Comparison of ENCODE assay signal across 1 cellular context in the genomic region with DNA sequence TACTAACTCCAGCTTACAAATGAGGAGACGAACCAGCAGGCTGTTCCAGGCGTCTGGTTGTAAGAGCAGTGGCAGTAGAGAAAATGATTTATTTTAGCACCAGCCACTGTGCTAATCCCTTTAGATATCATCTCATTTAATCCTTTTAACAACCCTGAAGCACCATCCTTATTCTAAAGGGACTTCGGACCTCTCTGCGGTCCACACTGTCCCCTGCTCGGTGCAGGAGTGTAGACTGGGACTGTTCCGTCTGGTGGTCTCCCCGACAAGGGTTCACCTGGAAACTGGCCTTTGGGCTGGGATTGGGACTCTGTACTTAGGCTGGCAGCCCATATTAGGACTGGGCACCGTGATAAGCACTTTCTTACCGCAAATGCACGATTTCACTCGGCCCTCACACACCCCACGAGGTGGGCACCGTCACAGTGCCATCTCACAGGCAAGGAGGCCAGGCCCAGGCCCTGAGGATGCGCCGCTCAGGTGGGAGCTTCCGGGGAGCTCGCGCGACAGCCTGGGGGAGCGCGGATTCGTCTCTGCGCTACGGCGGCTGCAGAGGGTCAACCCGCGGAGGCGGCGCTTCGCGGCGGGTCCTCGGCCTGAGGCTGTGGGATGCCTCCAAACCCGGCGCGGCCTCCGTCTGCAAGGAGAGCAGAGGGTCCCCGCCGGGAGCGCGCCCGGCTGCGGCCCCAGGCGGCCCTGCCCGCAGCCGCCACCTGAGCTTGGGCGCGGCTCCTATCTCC.
TF ChIP-seq lines count a peak whose summit lies in the region.

No MANE protein-coding gene starts in this region.

TF ChIP-seq in K562, 482 proteins besides CTCF, POLR2A, EP300 and RAD21 (continued from another document and continues in another):
- TF ChIP-seq, protein P1, sequence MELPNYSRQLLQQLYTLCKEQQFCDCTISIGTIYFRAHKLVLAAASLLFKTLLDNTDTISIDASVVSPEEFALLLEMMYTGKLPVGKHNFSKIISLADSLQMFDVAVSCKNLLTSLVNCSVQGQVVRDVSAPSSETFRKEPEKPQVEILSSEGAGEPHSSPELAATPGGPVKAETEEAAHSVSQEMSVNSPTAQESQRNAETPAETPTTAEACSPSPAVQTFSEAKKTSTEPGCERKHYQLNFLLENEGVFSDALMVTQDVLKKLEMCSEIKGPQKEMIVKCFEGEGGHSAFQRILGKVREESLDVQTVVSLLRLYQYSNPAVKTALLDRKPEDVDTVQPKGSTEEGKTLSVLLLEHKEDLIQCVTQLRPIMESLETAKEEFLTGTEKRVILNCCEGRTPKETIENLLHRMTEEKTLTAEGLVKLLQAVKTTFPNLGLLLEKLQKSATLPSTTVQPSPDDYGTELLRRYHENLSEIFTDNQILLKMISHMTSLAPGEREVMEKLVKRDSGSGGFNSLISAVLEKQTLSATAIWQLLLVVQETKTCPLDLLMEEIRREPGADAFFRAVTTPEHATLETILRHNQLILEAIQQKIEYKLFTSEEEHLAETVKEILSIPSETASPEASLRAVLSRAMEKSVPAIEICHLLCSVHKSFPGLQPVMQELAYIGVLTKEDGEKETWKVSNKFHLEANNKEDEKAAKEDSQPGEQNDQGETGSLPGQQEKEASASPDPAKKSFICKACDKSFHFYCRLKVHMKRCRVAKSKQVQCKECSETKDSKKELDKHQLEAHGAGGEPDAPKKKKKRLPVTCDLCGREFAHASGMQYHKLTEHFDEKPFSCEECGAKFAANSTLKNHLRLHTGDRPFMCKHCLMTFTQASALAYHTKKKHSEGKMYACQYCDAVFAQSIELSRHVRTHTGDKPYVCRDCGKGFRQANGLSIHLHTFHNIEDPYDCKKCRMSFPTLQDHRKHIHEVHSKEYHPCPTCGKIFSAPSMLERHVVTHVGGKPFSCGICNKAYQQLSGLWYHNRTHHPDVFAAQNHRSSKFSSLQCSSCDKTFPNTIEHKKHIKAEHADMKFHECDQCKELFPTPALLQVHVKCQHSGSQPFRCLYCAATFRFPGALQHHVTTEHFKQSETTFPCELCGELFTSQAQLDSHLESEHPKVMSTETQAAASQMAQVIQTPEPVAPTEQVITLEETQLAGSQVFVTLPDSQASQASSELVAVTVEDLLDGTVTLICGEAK (IDR thresholded peaks at IDR 0.05) = peak; percentile 57; the same call in 1 of the 2 replicates
- TF ChIP-seq, protein P1 (CRISPR knock-in tag; IDR thresholded peaks at IDR 0.05) = no peak
- TF ChIP-seq RBM25 (IDR thresholded peaks at IDR 0.05; ENCODE audit: low read depth, low read length, severe bottlenecking) (peak; percentile 66), NR2C2 (CRISPR knock-in tag; IDR thresholded peaks at IDR 0.05) (no peak), NR2C2 (tag; IDR thresholded peaks at IDR 0.05) (0 out of 2 replicates have a peak, but pooled peaks have one; percentile 44), LCOR (CRISPR knock-in tag; IDR thresholded peaks at IDR 0.05) (peak; percentile 67; the same call in 1 of the 2 replicates), SETDB1 (IDR thresholded peaks at IDR 0.05; ENCODE audit: low read length) (no peak), TSC22D4 (tag; IDR thresholded peaks at IDR 0.05) (no peak), ELF1 (tag; IDR thresholded peaks at IDR 0.05) (peak; percentile 83), ZFX (CRISPR knock-in tag; IDR thresholded peaks at IDR 0.05) (peak; percentile 87), HMGN3 (IDR thresholded peaks at IDR 0.05; ENCODE audit: borderline replicate concordance, extremely low read depth, insufficient read length, low read depth, low read length) (peak; percentile 73), FOSL1 (tag; conservative IDR thresholded peaks at IDR 0.05) (0 out of 2 replicates have a peak, but pooled peaks have one; percentile 14), ZBTB43 (CRISPR knock-in tag; IDR thresholded peaks at IDR 0.05) (no peak), RFX5 (IDR thresholded peaks at IDR 0.05; ENCODE audit: low read depth, low read length) (no peak), ZNF584 (CRISPR knock-in tag; IDR thresholded peaks at IDR 0.05; ENCODE audit: low read depth) (no peak), NEUROD1 (IDR thresholded peaks at IDR 0.05; ENCODE audit: borderline replicate concordance, low read depth, low read length, partially characterized antibody) (peak; percentile 74), PKNOX1 (IDR thresholded peaks at IDR 0.05) (peak; percentile 22; the same call in 1 of the 2 replicates), ATF2 (CRISPR knock-in tag; IDR thresholded peaks at IDR 0.05) (no peak), BHLHE40 (IDR thresholded peaks at IDR 0.05; ENCODE audit: low read length) (no peak), JUND (IDR thresholded peaks at IDR 0.05; ENCODE audit: borderline replicate concordance, low read depth, low read length) (peak; percentile 25), JUND (tag; IDR thresholded peaks at IDR 0.05; ENCODE audit: borderline replicate concordance, low read depth, low read length) (no peak; the same call in 2 of the 3 replicates), ZNF143 (CRISPR knock-in tag; IDR thresholded peaks at IDR 0.05) (no peak), TEAD4 (IDR thresholded peaks at IDR 0.05; ENCODE audit: low read length) (peak; percentile 39; the same call in 1 of the 2 replicates), TEAD4 (CRISPR knock-in tag; IDR thresholded peaks at IDR 0.05; ENCODE audit: borderline replicate concordance) (no peak), TRIM25 (IDR thresholded peaks at IDR 0.05; ENCODE audit: borderline replicate concordance) (no peak), PCBP1 (IDR thresholded peaks at IDR 0.05; ENCODE audit: low read depth, low read length, poor library complexity, severe bottlenecking) (peak; percentile 58), SMARCE1 (IDR thresholded peaks at IDR 0.05) (0 out of 2 replicates have a peak, but pooled peaks have one; percentile 26), CREM (IDR thresholded peaks at IDR 0.05; ENCODE audit: low read depth) (peak; percentile 60), ZNF445 (CRISPR knock-in tag; IDR thresholded peaks at IDR 0.05; ENCODE audit: low read depth) (no peak)
- TF ChIP-seq, protein P2, sequence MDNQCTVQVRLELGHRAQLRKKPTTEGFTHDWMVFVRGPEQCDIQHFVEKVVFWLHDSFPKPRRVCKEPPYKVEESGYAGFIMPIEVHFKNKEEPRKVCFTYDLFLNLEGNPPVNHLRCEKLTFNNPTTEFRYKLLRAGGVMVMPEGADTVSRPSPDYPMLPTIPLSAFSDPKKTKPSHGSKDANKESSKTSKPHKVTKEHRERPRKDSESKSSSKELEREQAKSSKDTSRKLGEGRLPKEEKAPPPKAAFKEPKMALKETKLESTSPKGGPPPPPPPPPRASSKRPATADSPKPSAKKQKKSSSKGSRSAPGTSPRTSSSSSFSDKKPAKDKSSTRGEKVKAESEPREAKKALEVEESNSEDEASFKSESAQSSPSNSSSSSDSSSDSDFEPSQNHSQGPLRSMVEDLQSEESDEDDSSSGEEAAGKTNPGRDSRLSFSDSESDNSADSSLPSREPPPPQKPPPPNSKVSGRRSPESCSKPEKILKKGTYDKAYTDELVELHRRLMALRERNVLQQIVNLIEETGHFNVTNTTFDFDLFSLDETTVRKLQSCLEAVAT (IDR thresholded peaks at IDR 0.05) = peak in 1 of 2 experiments; percentile 67; a peak in 1 of 4 replicates
- TF ChIP-seq, protein P3, sequence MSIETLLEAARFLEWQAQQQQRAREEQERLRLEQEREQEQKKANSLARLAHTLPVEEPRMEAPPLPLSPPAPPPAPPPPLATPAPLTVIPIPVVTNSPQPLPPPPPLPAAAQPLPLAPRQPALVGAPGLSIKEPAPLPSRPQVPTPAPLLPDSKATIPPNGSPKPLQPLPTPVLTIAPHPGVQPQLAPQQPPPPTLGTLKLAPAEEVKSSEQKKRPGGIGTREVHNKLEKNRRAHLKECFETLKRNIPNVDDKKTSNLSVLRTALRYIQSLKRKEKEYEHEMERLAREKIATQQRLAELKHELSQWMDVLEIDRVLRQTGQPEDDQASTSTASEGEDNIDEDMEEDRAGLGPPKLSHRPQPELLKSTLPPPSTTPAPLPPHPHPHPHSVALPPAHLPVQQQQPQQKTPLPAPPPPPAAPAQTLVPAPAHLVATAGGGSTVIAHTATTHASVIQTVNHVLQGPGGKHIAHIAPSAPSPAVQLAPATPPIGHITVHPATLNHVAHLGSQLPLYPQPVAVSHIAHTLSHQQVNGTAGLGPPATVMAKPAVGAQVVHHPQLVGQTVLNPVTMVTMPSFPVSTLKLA (conservative IDR thresholded peaks at IDR 0.05) = peak in 1 of 2 experiments; percentile 60; a peak in 1 of 4 replicates
- TF ChIP-seq, protein P4, sequence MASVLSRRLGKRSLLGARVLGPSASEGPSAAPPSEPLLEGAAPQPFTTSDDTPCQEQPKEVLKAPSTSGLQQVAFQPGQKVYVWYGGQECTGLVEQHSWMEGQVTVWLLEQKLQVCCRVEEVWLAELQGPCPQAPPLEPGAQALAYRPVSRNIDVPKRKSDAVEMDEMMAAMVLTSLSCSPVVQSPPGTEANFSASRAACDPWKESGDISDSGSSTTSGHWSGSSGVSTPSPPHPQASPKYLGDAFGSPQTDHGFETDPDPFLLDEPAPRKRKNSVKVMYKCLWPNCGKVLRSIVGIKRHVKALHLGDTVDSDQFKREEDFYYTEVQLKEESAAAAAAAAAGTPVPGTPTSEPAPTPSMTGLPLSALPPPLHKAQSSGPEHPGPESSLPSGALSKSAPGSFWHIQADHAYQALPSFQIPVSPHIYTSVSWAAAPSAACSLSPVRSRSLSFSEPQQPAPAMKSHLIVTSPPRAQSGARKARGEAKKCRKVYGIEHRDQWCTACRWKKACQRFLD (CRISPR knock-in tag; IDR thresholded peaks at IDR 0.05) = peak; percentile 62
